Comparison of ENCODE assay signal across 1 cellular context in the genomic region with DNA sequence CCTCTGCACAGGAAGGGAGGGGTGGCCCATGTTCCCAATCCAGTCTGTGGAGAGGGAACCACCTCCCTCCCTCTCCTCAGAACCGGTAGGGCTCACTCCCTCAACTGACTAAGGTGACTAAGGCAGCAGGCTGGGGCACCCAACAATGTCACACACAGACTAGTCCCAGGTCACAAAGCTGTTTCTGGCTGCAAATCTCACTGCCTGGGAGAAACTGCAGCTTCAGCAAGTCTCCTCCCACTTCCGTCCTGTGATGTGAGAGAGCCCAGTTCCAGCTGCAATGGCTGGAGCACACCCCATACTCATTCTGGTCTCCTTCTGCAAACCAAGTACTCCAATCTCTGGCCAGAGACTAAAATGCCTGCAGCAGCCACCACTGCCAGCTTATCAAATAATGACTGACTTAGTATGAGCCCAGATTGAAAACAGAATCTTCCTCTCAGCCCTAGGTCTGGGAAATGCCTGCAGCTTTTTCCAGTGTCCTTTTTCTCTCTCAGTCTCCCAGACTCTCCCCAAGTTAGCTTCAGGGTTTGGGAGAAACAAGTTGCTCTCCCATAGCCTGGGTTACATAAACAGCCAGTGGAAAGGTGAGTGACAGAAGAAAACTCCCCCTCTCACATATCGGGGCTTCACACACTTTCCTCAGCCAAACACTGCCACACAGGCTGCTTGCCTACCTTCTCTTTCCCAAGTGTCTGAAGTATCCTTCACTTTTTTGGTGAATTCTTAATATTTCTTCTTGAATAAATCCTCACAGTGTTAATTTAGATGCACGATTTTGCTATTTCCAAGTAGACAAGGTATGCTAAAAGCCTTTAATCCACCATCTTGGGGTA.
TF ChIP-seq lines count a peak whose summit lies in the region.

No MANE protein-coding gene starts in this region.

TF ChIP-seq in H1, 55 proteins besides CTCF, POLR2A, EP300 and RAD21:
- no peak for TF ChIP-seq NANOG (IDR thresholded peaks at IDR 0.05; ENCODE audit: insufficient read depth, low read depth, low read length, poor library complexity, severe bottlenecking)
- TF ChIP-seq KDM4A (IDR thresholded peaks at IDR 0.05; ENCODE audit: low read depth, low read length, severe bottlenecking): no peak
